8 cellular contexts compared by ENCODE assay signal in the genomic region with DNA sequence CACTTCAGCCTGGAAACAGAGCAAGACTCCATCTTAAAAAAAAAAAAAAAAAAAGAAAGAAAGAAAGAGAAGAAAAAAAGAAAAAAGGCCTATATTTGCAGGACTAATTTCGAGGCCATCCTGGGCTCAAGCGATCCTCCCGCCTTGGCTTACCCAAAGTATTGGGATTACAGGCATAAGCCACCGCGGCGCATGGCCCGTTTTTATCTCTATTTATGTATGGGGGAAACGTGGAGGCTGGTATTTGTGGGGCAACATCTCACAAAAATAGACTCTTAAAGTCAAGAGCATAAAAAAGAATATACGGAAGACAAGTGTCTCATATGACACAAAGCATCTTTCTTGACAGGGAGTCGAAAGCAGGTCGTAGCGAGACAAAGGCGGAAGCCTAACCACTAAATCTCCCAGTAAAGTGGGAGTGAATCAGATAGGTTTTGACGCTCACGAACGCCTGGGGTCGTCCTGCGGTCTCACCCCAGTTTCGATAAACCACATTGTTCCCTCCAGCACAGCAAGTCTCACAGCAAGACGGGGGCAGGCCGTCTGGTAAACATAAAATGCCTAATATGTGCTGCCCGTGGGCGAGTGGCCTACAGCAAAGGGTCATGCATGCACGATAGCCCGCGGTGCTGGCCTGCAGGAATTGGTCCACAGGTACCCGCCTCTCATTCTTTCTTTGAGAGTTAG. TPM values are rescaled to one million over a fixed set of nuclear protein-coding genes. Genes with fewer than 3 reads are reported as not detected.
DNase-seq lines count a peak whose midpoint lies in the region; ATAC-seq, FAIRE-seq and TF ChIP-seq lines count a peak whose summit lies in the region.

No MANE protein-coding gene starts in this region.

- no peak for TF ChIP-seq CTCF in H9 (conservative IDR thresholded peaks at IDR 0.05)

- H3K4ac ChIP-seq in H9 (ENCODE audit: low read depth, low read length), result no peak overlapping the region

- no CpG with 5 or more reads among the region's 27 CpGs for WGBS in H9 (ENCODE audit: extremely low coverage, insufficient read length, low lambda C conversion rate)
- 52 to 62% methylated on average over 27 of the region's 27 CpGs for WGBS in esophagus, 2 donors
- WGBS in small intestine, 3 donors, result 49 to 70% (median 53%) methylated on average over 27 of the region's 27 CpGs

- no peak overlapping the region for H2AK5ac ChIP-seq in H9 (ENCODE audit: insufficient read length, low read length)

- no peak overlapping the region for H2BK5ac ChIP-seq in H9 (ENCODE audit: insufficient read length, low read length)

- H2BK20ac ChIP-seq in H9 (ENCODE audit: low read depth, low read length, poor library complexity, severe bottlenecking), result no peak overlapping the region

- H3K79me2 ChIP-seq in H9 (ENCODE audit: insufficient read depth, low read length), result no peaks in the 10 kb centered on the region

- H3K27me3 Mint-ChIP-seq in H9 (ENCODE audit: low read depth), result peaks cover 30% of the 10 kb centered on the region

- H3K27ac ChIP-seq in H9 (ENCODE audit: insufficient read length, low read depth, low read length), result no peak overlapping the region
- H3K27ac ChIP-seq in esophagus (ENCODE audit: low read depth in 2 of 2, low read length in 1 of 2), result peak overlapping the region; percentile 95 to 96
- peak overlapping the region in 1 of 2 donors; percentile 97 for H3K27ac ChIP-seq in small intestine (ENCODE audit: low read depth in 1 of 2, low read length in 1 of 2)

- no peak overlapping the region for H2BK15ac ChIP-seq in H9 (ENCODE audit: low read depth, low read length)

- H3K4me3 Mint-ChIP-seq in H9, result peak overlapping the region; percentile 98 to 99

- H3K9me3 Mint-ChIP-seq in H9, result peaks cover 0 to 8% of the 10 kb centered on the region in 2 experiments; a peak in 2 of 5 replicates

- H3K4me1 ChIP-seq in H9 (ENCODE audit: insufficient read depth, low read length) (no peaks in the 10 kb centered on the region; the same call in 1 of the 2 replicates), esophagus (ENCODE audit: control insufficient read depth in 2 of 2, insufficient read depth in 2 of 2, low read length in 1 of 2) (peaks cover 4 to 17% of the 10 kb centered on the region in 2 donors), small intestine (ENCODE audit: control insufficient read depth in 2 of 2, insufficient read depth in 1 of 2, low read depth in 1 of 2, low read length in 1 of 2) (peaks cover 0 to 2% of the 10 kb centered on the region in 2 donors)

- H4K20me1 ChIP-seq in H9 (ENCODE audit: control insufficient read depth, insufficient read depth, insufficient read length), result no peaks in the 10 kb centered on the region

- H3T11ph ChIP-seq in H9 (ENCODE audit: low read length), result no peak overlapping the region

- H3K36me3 Mint-ChIP-seq in H9 (ENCODE audit: insufficient read depth in 1 of 3, low read depth in 3 of 3), result peaks cover 3 to 14% (median 5%) of the 10 kb centered on the region in 3 experiments; a peak in 4 of 7 replicates

- H3K9me3 ChIP-seq in H9 (ENCODE audit: control insufficient read depth, low read depth, low read length) (no peaks in the 10 kb centered on the region), esophagus (ENCODE audit: control insufficient read depth in 2 of 2, insufficient read depth in 1 of 2, low read depth in 1 of 2, low read length in 1 of 2) (no peaks in the 10 kb centered on the region), small intestine (ENCODE audit: control insufficient read depth, low read depth) (no peaks in the 10 kb centered on the region)

- peaks cover 15% of the 10 kb centered on the region for H3K23me2 ChIP-seq in H9 (ENCODE audit: insufficient read length, low read depth, low read length, poor library complexity, severe bottlenecking)

- peaks cover 3% of the 10 kb centered on the region for H3K79me1 ChIP-seq in H9 (ENCODE audit: insufficient read depth, low read depth, low read length, poor library complexity, severe bottlenecking)

- no peak overlapping the region for H3K56ac ChIP-seq in H9 (ENCODE audit: insufficient read length, low read depth, low read length)

- H4K91ac ChIP-seq in H9 (ENCODE audit: insufficient read length, low read depth, low read length), result no peak overlapping the region

- no peak overlapping the region for H3K14ac ChIP-seq in H9 (ENCODE audit: insufficient read depth, low read length)

- DNase-seq in H9 (no peak), T-helper 22 cell (ENCODE audit: low read depth) (peak; percentile 61), small intestine (peak; percentile 53), NOMO-1 treated with DMSO at 0.1 percent for 48 hours (lab: John Stamatoyannopoulos, UW; ENCODE audit: unreplicated experiment) (no peak), NCI-H187 treated with DMSO at 0.1 percent for 48 hours (lab: John Stamatoyannopoulos, UW) (no peak), NCI-H1436 (lab: John Stamatoyannopoulos, UW) (no peak)

- H3K27ac Mint-ChIP-seq in H9, result no peak overlapping the region

- no peak overlapping the region for H4K5ac ChIP-seq in H9 (ENCODE audit: insufficient read length, low read depth, low read length)

- H3K18ac ChIP-seq in H9 (ENCODE audit: insufficient read length, low read depth, low read length), result no peak overlapping the region

- H3K36me3 ChIP-seq in esophagus (ENCODE audit: control insufficient read depth in 2 of 2, insufficient read depth in 2 of 2, low read length in 1 of 2) (no peaks in the 10 kb centered on the region), small intestine (ENCODE audit: control insufficient read depth in 2 of 2, insufficient read depth in 2 of 2, low read length in 2 of 2) (no peaks in the 10 kb centered on the region)

- no peak for FAIRE-seq in small intestine (lab: Jason Lieb, UNC)

- H4K8ac ChIP-seq in H9 (replicated peaks; ENCODE audit: insufficient read length, low read depth, low read length), result no peak overlapping the region

- H2BK120ac ChIP-seq in H9 (ENCODE audit: low read depth, low read length, poor library complexity, severe bottlenecking), result no peak overlapping the region

- H3K4me2 ChIP-seq in H9 (ENCODE audit: insufficient read depth, insufficient read length, low read length), result peak overlapping the region; percentile 74

- H3K23ac ChIP-seq in H9 (ENCODE audit: insufficient read length, low read depth, low read length), result no peak overlapping the region

- no peak overlapping the region for H2AFZ ChIP-seq in H9 (ENCODE audit: low read length)

- H3K4me1 Mint-ChIP-seq in H9, result peaks cover 27 to 33% of the 10 kb centered on the region in 2 experiments

- H2BK12ac ChIP-seq in H9 (ENCODE audit: insufficient read length, low read depth, low read length), result no peak overlapping the region

- no peak overlapping the region for H3K9ac ChIP-seq in H9 (ENCODE audit: extremely low read depth, insufficient read length, low read length)

- H3K27me3 ChIP-seq in H9 (ENCODE audit: insufficient read depth, low read length) (no peaks in the 10 kb centered on the region), esophagus (ENCODE audit: control insufficient read depth in 1 of 2, insufficient read depth in 2 of 2, low read length in 2 of 2) (no peaks in the 10 kb centered on the region), small intestine (ENCODE audit: control insufficient read depth in 2 of 2, insufficient read depth in 2 of 2, low read length in 2 of 2) (no peaks in the 10 kb centered on the region)

- H3K4me3 ChIP-seq in esophagus (ENCODE audit: low read depth in 1 of 2, low read length in 2 of 2) (no peak overlapping the region), small intestine (ENCODE audit: low read depth in 1 of 2, low read length in 2 of 2) (no peak overlapping the region)

- ATAC-seq in HG02678 (IDR thresholded peaks at IDR 0.05; ENCODE audit: unreplicated experiment), result no peak

RNA-seq across cellular contexts. Expression of a gene that starts 1.8 kb away (rescaled TPM):
- total RNA-seq in H9 (2021), result 33.5 and 34.2 TPM in 2 replicates
- polyA plus RNA-seq in esophagus (10 to 100 TPM; 14.2 to 19.5 TPM), small intestine (10 to 100 TPM; 19.2 to 25.0 (median 20.3) TPM)

RNA-seq across cellular contexts. Expression of a gene that starts 16.3 kb away (rescaled TPM):
- not detected in 2 replicates for total RNA-seq in H9 (2021)
- polyA plus RNA-seq in esophagus (10 to 100 TPM; 26.9 to 33.8 TPM), small intestine (1 to 10 TPM in 1 of 3 donors, under 1 TPM in 1, not detected in 1; 0.89 to 2.1 TPM)

RNA-seq across cellular contexts. Expression of a gene that starts 22.5 kb away (rescaled TPM):
- total RNA-seq in H9 (2021), result 2,548 and 2,552 TPM in 2 replicates
- polyA plus RNA-seq in esophagus, result 1,000 to 10,000 TPM; 1,414 to 2,271 TPM
- polyA plus RNA-seq in small intestine, result 1,000 to 10,000 TPM; 1,482 to 2,699 (median 2,196) TPM

RNA-seq across cellular contexts. Expression of a gene that starts 39.7 kb away (rescaled TPM):
- total RNA-seq in H9 (2021), result 5.1 and 5.7 TPM in 2 replicates
- polyA plus RNA-seq in esophagus (1 to 10 TPM; 3.0 to 7.6 TPM), small intestine (1 to 10 TPM; 2.4 to 7.8 (median 6.5) TPM)

Comparison
In these comparisons a context has a peak if more than half of its experiments do, and no peak if none do; other contexts are left out.
1. DNase-seq: peak in T-helper 22 cell (single experiment) and small intestine (single experiment); none in H9 (single experiment), NOMO-1 treated with DMSO at 0.1 percent for 48 hours (single experiment), NCI-H187 treated with DMSO at 0.1 percent for 48 hours (single experiment) and NCI-H1436 (single experiment).
2. RNA of a gene that starts 16.3 kb away (polyA plus RNA-seq): 26.9 to 33.8 TPM in esophagus; 0.89 to 2.1 TPM in small intestine; every median in the first group is over 4 times any median in the second.